Comparison of ENCODE assay signal across 30 cellular contexts in the genomic region with DNA sequence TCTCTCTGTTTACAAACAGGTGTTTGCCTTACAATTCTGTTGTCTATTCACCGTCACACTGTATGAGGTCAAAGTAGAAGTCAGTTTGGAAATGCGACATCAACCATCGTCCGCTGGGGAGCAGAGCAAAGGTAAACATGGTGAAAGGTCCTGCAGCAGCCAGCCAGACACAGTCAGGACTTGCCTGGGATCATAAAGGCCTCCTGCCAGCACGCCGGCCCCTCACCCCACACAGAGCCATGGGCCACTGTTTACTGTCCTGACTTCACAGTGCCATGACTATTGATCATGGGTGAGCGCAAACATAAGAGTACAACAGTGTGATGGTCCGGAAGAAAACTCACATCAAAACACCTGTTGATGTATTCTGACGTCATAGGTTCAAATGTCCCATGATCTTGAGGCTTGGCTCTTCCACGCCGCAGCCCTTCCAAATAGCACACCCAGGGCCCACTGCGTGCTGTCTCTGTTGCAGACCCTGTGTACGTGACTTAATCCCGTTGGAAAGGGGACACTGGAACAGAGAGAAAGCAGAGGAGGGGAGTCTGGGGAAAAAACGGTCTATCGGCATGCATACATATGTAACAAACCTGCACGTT. TPM values are rescaled to one million over a fixed set of nuclear protein-coding genes. Genes with fewer than 3 reads are reported as not detected.
"Had no signal": no experiment of that assay in that cellular context is flagged by ENCODE, and none has a peak within 500 bp of the region (broad histone marks: within the 10 kb centered on the region; RNA-seq: fewer than 3 reads in every experiment).

No MANE protein-coding gene starts in this region.

- H3K4me2 ChIP-seq: smooth muscle cell had no signal

- H3K36me3 ChIP-seq: breast epithelium, neutrophil, ovary, prostate gland, thyroid gland had no signal

- DNase-seq: activated CD4-positive, alpha-beta T cell treated with anti-CD3 and anti-CD28 coated beads for 1 hour; activated CD4-positive, alpha-beta T cell treated with anti-CD3 and anti-CD28 coated beads, Interleukin-2, amount 10 ng/mL, durations not matched to agents 7 days and 5 days; activated CD8-positive, alpha-beta memory T cell treated with anti-CD3 and anti-CD28 coated beads, Interleukin-2, amount 10 ng/mL, durations not matched to agents 7 days and 5 days; activated CD8-positive, alpha-beta T cell treated with anti-CD3 and anti-CD28 coated beads for 36 hours; activated naive CD4-positive, alpha-beta T cell; activated T-cell treated with anti-CD3 and anti-CD28 coated beads, Interleukin-2, amount 50 U/mL, for 48 hours; central memory CD4-positive, alpha-beta T cell; head of caudate nucleus; hypothalamus; immature natural killer cell; kidney; mesendoderm; nephron progenitor cell; ovary; retina; stimulated activated CD4-positive, alpha-beta T cell treated with anti-CD3 and anti-CD28 coated beads, Interleukin-1b, Interleukin-23, amount 100 ng/mL, for 48 hours; stimulated activated CD4-positive, alpha-beta T cell treated with anti-CD3 and anti-CD28 coated beads, Interleukin-4, amount 100 ng/mL, for 4 hours; stimulated activated CD8-positive, alpha-beta memory T cell treated with anti-CD3 and anti-CD28 coated beads, Interleukin-4, amount 100 ng/mL, for 48 hours; stimulated activated naive CD8-positive, alpha-beta T cell treated with anti-CD3 and anti-CD28 coated beads, Interleukin-15, amount 100 ng/mL, for 72 hours; substantia nigra; SW 1271; T-helper 9 cell; thyroid gland had no signal

- H3K4me1 ChIP-seq: breast epithelium, prostate gland, thyroid gland had no signal

- H3K27ac ChIP-seq: breast epithelium, neutrophil, ovary, prostate gland, thyroid gland had no signal

- H3K9me3 ChIP-seq: breast epithelium, neutrophil, ovary, prostate gland, thyroid gland had no signal

- H3K4me3 ChIP-seq: breast epithelium, lung, ovary, prostate gland, smooth muscle cell, thyroid gland had no signal

- ATAC-seq: activated CD8-positive, alpha-beta memory T cell treated with anti-CD3 and anti-CD28 coated beads, Interleukin-2, amount 10 ng/mL, durations not matched to agents 7 days and 5 days; activated CD8-positive, alpha-beta T cell treated with anti-CD3 and anti-CD28 coated beads for 36 hours; activated naive CD4-positive, alpha-beta T cell treated with anti-CD3 and anti-CD28 coated beads, Interleukin-2, amount 50 U/mL, for 72 hours; stimulated activated memory B cell treated with anti-CD40 and anti-IgM and Interleukin-4, amounts not matched to agents 10 μg/mL and 1 μg/mL and 100 μg/mL, for 72 hours; stimulated activated naive CD8-positive, alpha-beta T cell treated with anti-CD3 and anti-CD28 coated beads, Interleukin-15, amount 100 ng/mL, for 72 hours had no signal

- H3K27me3 ChIP-seq: breast epithelium, neutrophil, ovary, thyroid gland had no signal

RNA-seq across cellular contexts. Expression of a gene that starts 16.9 kb away (rescaled TPM):
- total RNA-seq: activated CD8-positive, alpha-beta memory T cell treated with anti-CD3 and anti-CD28 coated beads, Interleukin-2, amount 10 ng/mL, durations not matched to agents 7 days and 5 days had no signal
- polyA plus RNA-seq: immature natural killer cell had no signal
